Comparison of ENCODE assay signal across 15 cellular contexts in genomic region chr20:47748851-47749250, GRCh38. TPM values are rescaled to one million over a fixed set of nuclear protein-coding genes. Genes with fewer than 3 reads are reported as not detected.
DNase-seq lines count a peak whose midpoint lies in the region; ATAC-seq and TF ChIP-seq lines count a peak whose summit lies in the region.
"Had no signal": no experiment of that assay in that cellular context is flagged by ENCODE, and none has a peak within 500 bp of the region (broad histone marks: within the 10 kb centered on the region; RNA-seq: fewer than 3 reads in every experiment).

No MANE protein-coding gene starts in this region.

- peak overlapping the region; percentile 37 for H3K27ac ChIP-seq in KOPT-K1 (ENCODE audit: low read depth, low read length, poor library complexity, severe bottlenecking)
- H3K27ac ChIP-seq in RWPE1, result peak overlapping the region; percentile 78
- peak overlapping the region in 1 of 2 donors; percentile 79 for H3K27ac ChIP-seq in left lung
- no peak overlapping the region for H3K27ac ChIP-seq in ascending aorta
- H3K27ac ChIP-seq: SJSA1 had no signal

- POLR2A ChIA-PET in RWPE1 (lab: Yijun Ruan, JAX; ENCODE audit: low non-redundant PET), result no interaction called here

- H3K9me3 Mint-ChIP-seq in CD14-positive monocyte, result peaks cover 0 to 5% (median 0%) of the 10 kb centered on the region in 7 donors
- H3K9me3 Mint-ChIP-seq: CD4-positive, alpha-beta memory T cell; natural killer cell treated with Interleukin-12 subunit alpha and Interleukin-12 subunit beta and Interleukin-15 and Interleukin-18, amount 100 ng/mL, for 72 hours had no signal

- TF ChIP-seq CTCF in CD14-positive monocyte (IDR thresholded peaks at IDR 0.05) (no peak), RWPE1 (conservative IDR thresholded peaks at IDR 0.05; ENCODE audit: low read depth) (no peak), left lung (IDR thresholded peaks at IDR 0.05) (no peak), ascending aorta (IDR thresholded peaks at IDR 0.05) (no peak), BE2C (IDR thresholded peaks at IDR 0.05; ENCODE audit: low read depth, low read length) (no peak)

- peak overlapping the region in 1 of 2 donors; percentile 59 for H3K4me3 Mint-ChIP-seq in CD14-positive monocyte
- H3K4me3 Mint-ChIP-seq: natural killer cell treated with Interleukin-12 subunit alpha and Interleukin-12 subunit beta and Interleukin-15 and Interleukin-18, amount 100 ng/mL, for 72 hours had no signal

- H3K9me3 ChIP-seq in KOPT-K1 (ENCODE audit: insufficient read depth, low read length, poor library complexity, severe bottlenecking) (no peaks in the 10 kb centered on the region), left lung (no peaks in the 10 kb centered on the region), ascending aorta (no peaks in the 10 kb centered on the region), BE2C (no peaks in the 10 kb centered on the region)
- H3K9me3 ChIP-seq: SJSA1 had no signal

- no peaks in the 10 kb centered on the region for H3K36me3 ChIP-seq in KOPT-K1 (ENCODE audit: insufficient read depth, low read length)
- H3K36me3 ChIP-seq in left lung, result no peaks in the 10 kb centered on the region
- no peaks in the 10 kb centered on the region for H3K36me3 ChIP-seq in ascending aorta
- peaks cover 19% of the 10 kb centered on the region for H3K36me3 ChIP-seq in BE2C
- H3K36me3 ChIP-seq: SJSA1 had no signal

- H3K4me1 ChIP-seq in left lung (peaks cover 0 to 29% of the 10 kb centered on the region in 2 donors), ascending aorta (peaks cover 0 to 7% of the 10 kb centered on the region in 2 donors), BE2C (peaks cover 13% of the 10 kb centered on the region)
- H3K4me1 ChIP-seq: SJSA1 had no signal

- intact Hi-C loops in CD14-positive monocyte (cut with micrococcal nuclease), result loop anchor here in 1 of 2 donors (10.0 kb wide), 1 partner anchor 1176 kb away; the partner anchor contains the start of gene ARFGEF2
- intact Hi-C loops in left lung (cut with DNase I), result no loop called here
- intact Hi-C loops in ascending aorta (cut with DNase I), result no loop called here

- DNase-seq in CD14-positive monocyte (ENCODE audit: low spot score) (no peak), RWPE1 (ENCODE audit: low spot score) (no peak), left lung (no peak), ascending aorta (ENCODE audit: low spot score in 2 of 2) (no peak), superior temporal gyrus (ENCODE audit: extremely low spot score) (no peak), BE2C (no peak), middle frontal gyrus (ENCODE audit: extremely low spot score, low spot score) (no peak)
- DNase-seq: activated CD4-positive, alpha-beta T cell treated with anti-CD3 and anti-CD28 coated beads for 4 hours; activated gamma-delta T cell treated with Interleukin-2 at 50 U/mL for 16 hours; CD4-positive, alpha-beta memory T cell; islet precursor cell; NCI-H2227 treated with DMSO at 0.1 percent for 48 hours had no signal

- H3K27me3 ChIP-seq in left lung, result peaks cover 0 to 4% of the 10 kb centered on the region in 2 donors
- no peaks in the 10 kb centered on the region for H3K27me3 ChIP-seq in ascending aorta
- no peaks in the 10 kb centered on the region for H3K27me3 ChIP-seq in BE2C

- peak; percentile 63 for ATAC-seq in left lung

- H3K4me3 ChIP-seq in left lung (no peak overlapping the region), ascending aorta (no peak overlapping the region), BE2C (ENCODE audit: low read depth, low read length) (no peak overlapping the region)
- H3K4me3 ChIP-seq: SJSA1 had no signal

- H3K36me3 Mint-ChIP-seq in CD14-positive monocyte, result peaks cover 82 to 89% of the 10 kb centered on the region in 2 donors
- H3K36me3 Mint-ChIP-seq: CD4-positive, alpha-beta memory T cell; natural killer cell treated with Interleukin-12 subunit alpha and Interleukin-12 subunit beta and Interleukin-15 and Interleukin-18, amount 100 ng/mL, for 72 hours had no signal

- peak overlapping the region; percentile 87 to 99 (median 96) for H3K27ac Mint-ChIP-seq in CD14-positive monocyte
- H3K27ac Mint-ChIP-seq: natural killer cell treated with Interleukin-12 subunit alpha and Interleukin-12 subunit beta and Interleukin-15 and Interleukin-18, amount 100 ng/mL, for 72 hours had no signal

- H3K27me3 Mint-ChIP-seq in CD14-positive monocyte (ENCODE audit: low read depth in 3 of 3), result peaks cover 0 to 2% (median 0%) of the 10 kb centered on the region in 3 donors

- CTCF ChIA-PET in RWPE1 (lab: Yijun Ruan, JAX), result interaction anchor here (0.6 kb wide), 1 partner anchor 85 kb away, joined by 3 read pairs; no protein-coding TSS in a partner anchor

- peaks cover 63% of the 10 kb centered on the region for H3K4me1 Mint-ChIP-seq in CD14-positive monocyte

RNA-seq across cellular contexts. Expression of gene SULF2, which starts 36.4 kb away (rescaled TPM):
- 10 to 100 TPM; 60.3 to 75.5 TPM for polyA plus RNA-seq in CD14-positive monocyte
- total RNA-seq in left lung (10 to 100 TPM; 40.4 to 42.0 TPM), ascending aorta (194 TPM)
- 95.1 TPM for polyA plus RNA-seq in BE2C (2012; ENCODE audit: insufficient read depth, insufficient read length, low read depth)

Comparison
In these comparisons a context has a peak if more than half of its experiments do, and no peak if none do; other contexts are left out.
1. H3K27ac ChIP-seq: peak in KOPT-K1 (single experiment) and RWPE1 (single experiment); none in ascending aorta (0 of 2).